In genomic region chr1:174812656-174813055, GRCh38 we compare ENCODE assay signal across 18 cellular contexts.
A peak's percentile ranks its signal among the peaks of the same experiment; 100 is the strongest.
DNase-seq lines count a peak whose midpoint lies in the region; ATAC-seq and TF ChIP-seq lines count a peak whose summit lies in the region.
"Had no signal": no experiment of that assay in that cellular context is flagged by ENCODE, and none has a peak within 500 bp of the region (broad histone marks: within the 10 kb centered on the region; RNA-seq: fewer than 3 reads in every experiment).

No MANE protein-coding gene starts in this region.

- H3F3A ChIP-seq in GM23338 (replicated peaks; ENCODE audit: low read depth) (no peaks in the 10 kb centered on the region), neural progenitor cell (ENCODE audit: low read depth) (peaks cover 14% of the 10 kb centered on the region)

- H3K4me3 ChIP-seq in GM23338: no peak overlapping the region
- H3K4me3 ChIP-seq in endodermal cell (ENCODE audit: low read length): peak overlapping the region; percentile 34
- H3K4me3 ChIP-seq in neural progenitor cell: no peak overlapping the region
- H3K4me3 ChIP-seq in transverse colon: no peak overlapping the region
- H3K4me3 ChIP-seq: esophagus muscularis mucosa, left lung, right atrium auricular region had no signal

- no peak for TF ChIP-seq EP300 in transverse colon (IDR thresholded peaks at IDR 0.05; ENCODE audit: low read depth)

- ATAC-seq in GM23338 (peak; percentile 49), HG03469 (IDR thresholded peaks at IDR 0.05; ENCODE audit: unreplicated experiment) (no peak)
- ATAC-seq: left lung had no signal

- no peak overlapping the region for H3K4me2 ChIP-seq in GM23338
- no peak overlapping the region for H3K4me2 ChIP-seq in neural progenitor cell

- TF ChIP-seq CTCF in GM23338 (conservative IDR thresholded peaks at IDR 0.05; ENCODE audit: low read depth in 2 of 2) (no peak), endodermal cell (conservative IDR thresholded peaks at IDR 0.05) (no peak), neural progenitor cell (IDR thresholded peaks at IDR 0.05) (no peak), transverse colon (IDR thresholded peaks at IDR 0.05) (no peak)

- peaks cover 4% of the 10 kb centered on the region; the same call in 1 of the 2 replicates for H3K4me1 ChIP-seq in GM23338 (ENCODE audit: insufficient read depth)
- peaks cover 4% of the 10 kb centered on the region for H3K4me1 ChIP-seq in endodermal cell (ENCODE audit: control insufficient read depth, insufficient read depth, low read length)
- H3K4me1 ChIP-seq in neural progenitor cell: peaks cover 23% of the 10 kb centered on the region
- H3K4me1 ChIP-seq in transverse colon: no peaks in the 10 kb centered on the region
- H3K4me1 ChIP-seq: esophagus muscularis mucosa, right atrium auricular region had no signal

- no peaks in the 10 kb centered on the region for H3K9me3 Mint-ChIP-seq in GM23338
- H3K9me3 Mint-ChIP-seq in endodermal cell: no peaks in the 10 kb centered on the region
- H3K9me3 Mint-ChIP-seq in neural progenitor cell: no peaks in the 10 kb centered on the region
- H3K9me3 Mint-ChIP-seq in activated T-helper 1 cell treated with anti-CD3 and anti-CD28 coated beads, Interleukin-12 subunit alpha, Interleukin-12 subunit beta, Interleukin-2, Interleukin-4 antibody, amounts not matched to agents 30 ng/mL and 10 ng/mL and 1 ng/mL, durations not matched to agents 14 hours and 24 hours and 36 hours: no peaks in the 10 kb centered on the region
- no peaks in the 10 kb centered on the region for H3K9me3 Mint-ChIP-seq in activated naive CD4-positive, alpha-beta T cell treated with anti-CD3 and anti-CD28 coated beads for 36 hours
- H3K9me3 Mint-ChIP-seq: CD8-positive, alpha-beta memory T cell had no signal

- in situ Hi-C loops in transverse colon (cut with MboI; ENCODE audit: low pct_ligation_motif_present in 1 of 4, low pct_unique_long_range_greater_than_20kb in 1 of 4, low sequenced_read_pairs in 3 of 4): no loop called here

- H3K27ac Mint-ChIP-seq in GM23338: no peak overlapping the region
- peak overlapping the region; percentile 38 for H3K27ac Mint-ChIP-seq in endodermal cell
- peak overlapping the region; percentile 6 for H3K27ac Mint-ChIP-seq in neural progenitor cell
- H3K27ac Mint-ChIP-seq in activated T-helper 1 cell treated with anti-CD3 and anti-CD28 coated beads, Interleukin-12 subunit alpha, Interleukin-12 subunit beta, Interleukin-2, Interleukin-4 antibody, amounts not matched to agents 30 ng/mL and 10 ng/mL and 1 ng/mL, durations not matched to agents 14 hours and 24 hours and 36 hours: no peak overlapping the region
- no peak overlapping the region for H3K27ac Mint-ChIP-seq in activated naive CD4-positive, alpha-beta T cell treated with anti-CD3 and anti-CD28 coated beads for 36 hours

- H3K9me3 ChIP-seq in endodermal cell (ENCODE audit: control insufficient read depth, low read length): no peaks in the 10 kb centered on the region
- H3K9me3 ChIP-seq in neural progenitor cell (ENCODE audit: low read depth): no peaks in the 10 kb centered on the region
- H3K9me3 ChIP-seq in transverse colon: no peaks in the 10 kb centered on the region
- H3K9me3 ChIP-seq: esophagus muscularis mucosa, left lung, right atrium auricular region had no signal

- H3K27me3 Mint-ChIP-seq in GM23338 (ENCODE audit: insufficient read depth, low read depth, poor library complexity) (no peaks in the 10 kb centered on the region), endodermal cell (ENCODE audit: insufficient read depth) (peaks cover 13% of the 10 kb centered on the region), neural progenitor cell (ENCODE audit: insufficient read depth, low read depth) (no peaks in the 10 kb centered on the region)
- no peaks in the 10 kb centered on the region for H3K27me3 Mint-ChIP-seq in activated T-helper 1 cell treated with anti-CD3 and anti-CD28 coated beads, Interleukin-12 subunit alpha, Interleukin-12 subunit beta, Interleukin-2, Interleukin-4 antibody, amounts not matched to agents 30 ng/mL and 10 ng/mL and 1 ng/mL, durations not matched to agents 14 hours and 24 hours and 36 hours (ENCODE audit: insufficient read depth)
- no peaks in the 10 kb centered on the region for H3K27me3 Mint-ChIP-seq in activated naive CD4-positive, alpha-beta T cell treated with anti-CD3 and anti-CD28 coated beads for 36 hours (ENCODE audit: low read depth)
- H3K27me3 Mint-ChIP-seq: CD8-positive, alpha-beta memory T cell had no signal

- intact Hi-C loops in activated T-helper 1 cell treated with anti-CD3 and anti-CD28 coated beads, Interleukin-12 subunit alpha, Interleukin-12 subunit beta, Interleukin-2, Interleukin-4 antibody, amounts not matched to agents 30 ng/mL and 10 ng/mL and 1 ng/mL, durations not matched to agents 14 hours and 24 hours and 36 hours (cut with micrococcal nuclease): no loop called here
- intact Hi-C loops in activated naive CD4-positive, alpha-beta T cell treated with anti-CD3 and anti-CD28 coated beads for 36 hours (cut with micrococcal nuclease): no loop called here
- intact Hi-C loops in transverse colon (cut with DNase I; ENCODE audit: low total_unique reads): no loop called here

- H3K27me3 ChIP-seq in GM23338 (ENCODE audit: insufficient read depth) (no peaks in the 10 kb centered on the region), endodermal cell (ENCODE audit: control insufficient read depth, insufficient read depth, low read length, poor library complexity, severe bottlenecking) (peaks cover 22% of the 10 kb centered on the region), neural progenitor cell (no peaks in the 10 kb centered on the region), transverse colon (no peaks in the 10 kb centered on the region)
- H3K27me3 ChIP-seq: esophagus muscularis mucosa, left lung, right atrium auricular region had no signal

- H3K79me2 ChIP-seq in GM23338 (replicated peaks; ENCODE audit: insufficient read depth) (no peaks in the 10 kb centered on the region), neural progenitor cell (ENCODE audit: low read depth) (no peaks in the 10 kb centered on the region)

- H2AFZ ChIP-seq in GM23338: no peak overlapping the region
- no peak overlapping the region for H2AFZ ChIP-seq in neural progenitor cell (replicated peaks)

- H3K4me3 Mint-ChIP-seq in GM23338 (no peak overlapping the region), endodermal cell (no peak overlapping the region), neural progenitor cell (peak overlapping the region; percentile 4)
- no peak overlapping the region for H3K4me3 Mint-ChIP-seq in activated T-helper 1 cell treated with anti-CD3 and anti-CD28 coated beads, Interleukin-12 subunit alpha, Interleukin-12 subunit beta, Interleukin-2, Interleukin-4 antibody, amounts not matched to agents 30 ng/mL and 10 ng/mL and 1 ng/mL, durations not matched to agents 14 hours and 24 hours and 36 hours
- no peak overlapping the region for H3K4me3 Mint-ChIP-seq in activated naive CD4-positive, alpha-beta T cell treated with anti-CD3 and anti-CD28 coated beads for 36 hours
- H3K4me3 Mint-ChIP-seq: CD8-positive, alpha-beta memory T cell had no signal

- no peaks in the 10 kb centered on the region for H4K20me1 ChIP-seq in GM23338 (replicated peaks; ENCODE audit: insufficient read depth)
- peaks cover 5% of the 10 kb centered on the region for H4K20me1 ChIP-seq in neural progenitor cell (ENCODE audit: low read depth)

- DNase-seq in GM23338 (ENCODE audit: low spot score): peak; percentile 30
- DNase-seq in NCI-H748 (lab: John Stamatoyannopoulos, UW; ENCODE audit: unreplicated experiment): peak; percentile 48
- DNase-seq in endodermal cell: peak; percentile 58
- DNase-seq in neural progenitor cell (ENCODE audit: low spot score): peak; percentile 81
- no peak for DNase-seq in activated T-helper 1 cell treated with anti-CD3 and anti-CD28 coated beads, Interleukin-12 subunit alpha, Interleukin-12 subunit beta, Interleukin-2, Interleukin-4 antibody, amounts not matched to agents 30 ng/mL and 10 ng/mL and 1 ng/mL, durations not matched to agents 14 hours and 24 hours and 36 hours (ENCODE audit: low spot score)
- DNase-seq in activated naive CD4-positive, alpha-beta T cell treated with anti-CD3 and anti-CD28 coated beads for 36 hours: no peak
- no peak for DNase-seq in transverse colon
- DNase-seq: activated CD4-positive, alpha-beta T cell treated with anti-CD3 and anti-CD28 coated beads for 48 hours; amygdala; CD8-positive, alpha-beta memory T cell; left lung; NCI-H187; NCI-H226; NK-92 treated with Interleukin-12 subunit alpha and Interleukin-12 subunit beta, amount 100 ng/mL, for 24 hours; RPMI8226 had no signal

- no peak for TF ChIP-seq POLR2A in transverse colon (IDR thresholded peaks at IDR 0.05)

- CTCF ChIA-PET in activated naive CD4-positive, alpha-beta T cell treated with anti-CD3 and anti-CD28 coated beads for 36 hours (lab: Charles Lee): interaction anchor here (1.2 kb wide), 1 partner anchor 19 kb away, joined by 3 read pairs; no protein-coding TSS in a partner anchor

- no peaks in the 10 kb centered on the region for H3K9me2 ChIP-seq in GM23338 (ENCODE audit: insufficient read depth)

- H3K4me1 Mint-ChIP-seq in GM23338 (peaks cover 19% of the 10 kb centered on the region), endodermal cell (peaks cover 38% of the 10 kb centered on the region), neural progenitor cell (peaks cover 33% of the 10 kb centered on the region)
- peaks cover 19% of the 10 kb centered on the region for H3K4me1 Mint-ChIP-seq in activated T-helper 1 cell treated with anti-CD3 and anti-CD28 coated beads, Interleukin-12 subunit alpha, Interleukin-12 subunit beta, Interleukin-2, Interleukin-4 antibody, amounts not matched to agents 30 ng/mL and 10 ng/mL and 1 ng/mL, durations not matched to agents 14 hours and 24 hours and 36 hours (ENCODE audit: low read depth)
- peaks cover 21% of the 10 kb centered on the region for H3K4me1 Mint-ChIP-seq in activated naive CD4-positive, alpha-beta T cell treated with anti-CD3 and anti-CD28 coated beads for 36 hours (ENCODE audit: low read depth)

- H3K9ac ChIP-seq in endodermal cell (ENCODE audit: extremely low read depth, low read length, poor library complexity, severe bottlenecking): peak overlapping the region; percentile 28
- H3K9ac ChIP-seq in neural progenitor cell: no peak overlapping the region

- H3K36me3 ChIP-seq in GM23338 (ENCODE audit: insufficient read depth) (no peaks in the 10 kb centered on the region), endodermal cell (ENCODE audit: control insufficient read depth, insufficient read depth, low read length) (no peaks in the 10 kb centered on the region), neural progenitor cell (no peaks in the 10 kb centered on the region), transverse colon (no peaks in the 10 kb centered on the region)
- H3K36me3 ChIP-seq: esophagus muscularis mucosa, left lung, right atrium auricular region had no signal

- H3K27ac ChIP-seq in GM23338 (ENCODE audit: low read depth): no peak overlapping the region
- peak overlapping the region; percentile 42 for H3K27ac ChIP-seq in endodermal cell (ENCODE audit: low read depth, low read length)
- no peak overlapping the region for H3K27ac ChIP-seq in neural progenitor cell
- H3K27ac ChIP-seq in transverse colon: no peak overlapping the region
- H3K27ac ChIP-seq: esophagus muscularis mucosa, left lung, right atrium auricular region had no signal

- no peaks in the 10 kb centered on the region for H3K36me3 Mint-ChIP-seq in GM23338 (ENCODE audit: low read depth)
- no peaks in the 10 kb centered on the region for H3K36me3 Mint-ChIP-seq in endodermal cell (ENCODE audit: low read depth)
- H3K36me3 Mint-ChIP-seq in neural progenitor cell: peaks cover 2% of the 10 kb centered on the region
- peaks cover 15% of the 10 kb centered on the region for H3K36me3 Mint-ChIP-seq in activated T-helper 1 cell treated with anti-CD3 and anti-CD28 coated beads, Interleukin-12 subunit alpha, Interleukin-12 subunit beta, Interleukin-2, Interleukin-4 antibody, amounts not matched to agents 30 ng/mL and 10 ng/mL and 1 ng/mL, durations not matched to agents 14 hours and 24 hours and 36 hours (ENCODE audit: low read depth)
- peaks cover 4% of the 10 kb centered on the region for H3K36me3 Mint-ChIP-seq in activated naive CD4-positive, alpha-beta T cell treated with anti-CD3 and anti-CD28 coated beads for 36 hours (ENCODE audit: low read depth)

Comparison
In these comparisons a context has a peak if more than half of its experiments do, and no peak if none do; other contexts are left out.
1. DNase-seq: peak in GM23338 (single experiment), NCI-H748 (single experiment), endodermal cell (single experiment) and neural progenitor cell (single experiment); none in activated T-helper 1 cell treated with anti-CD3 and anti-CD28 coated beads, Interleukin-12 subunit alpha, Interleukin-12 subunit beta, Interleukin-2, Interleukin-4 antibody, amounts not matched to agents 30 ng/mL and 10 ng/mL and 1 ng/mL, durations not matched to agents 14 hours and 24 hours and 36 hours (single experiment), activated naive CD4-positive, alpha-beta T cell treated with anti-CD3 and anti-CD28 coated beads for 36 hours (single experiment) and transverse colon (single experiment).
2. H3K27ac Mint-ChIP-seq: peak in endodermal cell (single experiment) and neural progenitor cell (single experiment); none in GM23338 (single experiment), activated T-helper 1 cell treated with anti-CD3 and anti-CD28 coated beads, Interleukin-12 subunit alpha, Interleukin-12 subunit beta, Interleukin-2, Interleukin-4 antibody, amounts not matched to agents 30 ng/mL and 10 ng/mL and 1 ng/mL, durations not matched to agents 14 hours and 24 hours and 36 hours (single experiment) and activated naive CD4-positive, alpha-beta T cell treated with anti-CD3 and anti-CD28 coated beads for 36 hours (single experiment).